In genomic region chr19:44255705-44256411, GRCh38 we compare ENCODE assay signal across 29 cellular contexts. TPM values are rescaled to one million over a fixed set of nuclear protein-coding genes. Genes with fewer than 3 reads are reported as not detected.
"Had no signal": no experiment of that assay in that cellular context is flagged by ENCODE, and none has a peak within 500 bp of the region (broad histone marks: within the 10 kb centered on the region; RNA-seq: fewer than 3 reads in every experiment).

No MANE protein-coding gene starts in this region.

- H3K4me3 ChIP-seq: neural progenitor cell, ovary, psoas muscle, skin epidermis, smooth muscle cell, spleen, thoracic aorta, thyroid gland, tibial nerve, upper lobe of left lung, vagina had no signal

- H3K27ac Mint-ChIP-seq: natural killer cell; nephron; neural progenitor cell; progenitor cell of endocrine pancreas; stimulated activated memory B cell treated with anti-CD40 and anti-IgM and Interleukin-4, amounts not matched to agents 10 μg/mL and 1 μg/mL and 100 μg/mL, for 72 hours; stimulated activated naive CD8-positive, alpha-beta T cell treated with anti-CD3 and anti-CD28 coated beads, Interleukin-15, amount 100 ng/mL, for 72 hours had no signal

- H3K4me3 Mint-ChIP-seq: natural killer cell; nephron; neural progenitor cell; stimulated activated memory B cell treated with anti-CD40 and anti-IgM and Interleukin-4, amounts not matched to agents 10 μg/mL and 1 μg/mL and 100 μg/mL, for 72 hours; stimulated activated naive CD8-positive, alpha-beta T cell treated with anti-CD3 and anti-CD28 coated beads, Interleukin-15, amount 100 ng/mL, for 72 hours had no signal

- H3K27me3 Mint-ChIP-seq: progenitor cell of endocrine pancreas; stimulated activated memory B cell treated with anti-CD40 and anti-IgM and Interleukin-4, amounts not matched to agents 10 μg/mL and 1 μg/mL and 100 μg/mL, for 72 hours; stimulated activated naive CD8-positive, alpha-beta T cell treated with anti-CD3 and anti-CD28 coated beads, Interleukin-15, amount 100 ng/mL, for 72 hours had no signal

- H3K27me3 ChIP-seq: neural progenitor cell, ovary, spleen, thyroid gland, tibial nerve, upper lobe of left lung, vagina had no signal

- H3K27ac ChIP-seq: neural progenitor cell, ovary, parathyroid adenoma, psoas muscle, skin epidermis, spleen, thoracic aorta, thyroid gland, tibial nerve, upper lobe of left lung, vagina had no signal

- H3K36me3 ChIP-seq: neural progenitor cell, ovary, thoracic aorta, thyroid gland, upper lobe of left lung had no signal

- H3K9ac ChIP-seq: neural progenitor cell, parathyroid adenoma had no signal

- H3K4me1 ChIP-seq: neural progenitor cell, parathyroid adenoma, psoas muscle, thyroid gland, tibial nerve, upper lobe of left lung, vagina had no signal

- H3K9me3 ChIP-seq: thyroid gland had no signal

- DNase-seq: natural killer cell; occipital lobe; ovary; posterior cingulate gyrus; psoas muscle; right cardiac atrium; spleen; stimulated activated CD4-positive, alpha-beta T cell treated with anti-CD3 and anti-CD28 coated beads, Interleukin-12 subunit alpha, Interleukin-12 subunit beta, amount 100 ng/mL, for 4 hours; stimulated activated CD4-positive, alpha-beta T cell treated with anti-CD3 and anti-CD28 coated beads, Interleukin-1b, Interleukin-23, amount 100 ng/mL, for 48 hours; stimulated activated CD4-positive, alpha-beta T cell treated with anti-CD3 and anti-CD28 coated beads, Interleukin-4, amount 100 ng/mL, for 1 hour; stimulated activated CD4-positive, alpha-beta T cell treated with anti-CD3 and anti-CD28 coated beads, Interleukin-4, amount 100 ng/mL, for 4 hours; stimulated activated CD8-positive, alpha-beta memory T cell treated with anti-CD3 and anti-CD28 coated beads, Interleukin-4, amount 100 ng/mL, for 48 hours; stimulated activated naive CD4-positive, alpha-beta T cell; stimulated activated naive CD8-positive, alpha-beta T cell treated with anti-CD3 and anti-CD28 coated beads, Interleukin-15, amount 100 ng/mL, for 72 hours; stimulated activated naive CD8-positive, alpha-beta T cell treated with anti-CD3 and anti-CD28 coated beads, Interleukin-15, Interleukin-2, amounts not matched to agents 100 U/mL and 50 U/mL, for 24 hours; thyroid gland; trophoblast cell; upper lobe of left lung had no signal

- ATAC-seq: natural killer cell; psoas muscle; right cardiac atrium; sciatic nerve; stimulated activated memory B cell treated with anti-CD40 and anti-IgM and Interleukin-4, amounts not matched to agents 10 μg/mL and 1 μg/mL and 100 μg/mL, for 72 hours; stimulated activated naive CD8-positive, alpha-beta T cell treated with anti-CD3 and anti-CD28 coated beads, Interleukin-15, amount 100 ng/mL, for 72 hours; stimulated activated naive CD8-positive, alpha-beta T cell treated with anti-CD3 and anti-CD28 coated beads, Interleukin-15, Interleukin-2, amounts not matched to agents 100 U/mL and 50 U/mL, for 24 hours had no signal

RNA-seq across cellular contexts. Expression of gene ZNF233, which starts 3.8 kb away (rescaled TPM):
- total RNA-seq: smooth muscle cell, vagina had no signal
